8 cellular contexts compared by ENCODE assay signal in genomic region chr1:226737819-226738420, GRCh38. TPM values are rescaled to one million over a fixed set of nuclear protein-coding genes. Genes with fewer than 3 reads are reported as not detected.
DNase-seq lines count a peak whose midpoint lies in the region; ATAC-seq and TF ChIP-seq lines count a peak whose summit lies in the region.

No MANE protein-coding gene starts in this region.

- H3K36me3 ChIP-seq in BE2C: no peaks in the 10 kb centered on the region

- H3K27me3 Mint-ChIP-seq in activated CD4-positive, alpha-beta T cell treated with anti-CD3 and anti-CD28 coated beads, Interleukin-2, amount 10 ng/mL, durations not matched to agents 7 days and 5 days: no peaks in the 10 kb centered on the region
- H3K27me3 Mint-ChIP-seq in effector memory CD8-positive, alpha-beta T cell: no peaks in the 10 kb centered on the region
- H3K27me3 Mint-ChIP-seq in stimulated activated naive CD8-positive, alpha-beta T cell treated with anti-CD3 and anti-CD28 coated beads, Interleukin-15, amount 100 ng/mL, for 72 hours: no peaks in the 10 kb centered on the region

- peaks cover 2% of the 10 kb centered on the region; the same call in 1 of the 2 replicates for H3K9me3 ChIP-seq in BE2C

- no peaks in the 10 kb centered on the region for H3K4me1 ChIP-seq in BE2C

- H3K4me3 Mint-ChIP-seq in activated CD4-positive, alpha-beta T cell treated with anti-CD3 and anti-CD28 coated beads, Interleukin-2, amount 10 ng/mL, durations not matched to agents 7 days and 5 days: peak overlapping the region; percentile 87
- peak overlapping the region; percentile 87 to 97 for H3K4me3 Mint-ChIP-seq in effector memory CD8-positive, alpha-beta T cell
- H3K4me3 Mint-ChIP-seq in stimulated activated naive CD8-positive, alpha-beta T cell treated with anti-CD3 and anti-CD28 coated beads, Interleukin-15, amount 100 ng/mL, for 72 hours: peak overlapping the region; percentile 78 to 91

- H3K36me3 Mint-ChIP-seq in activated CD4-positive, alpha-beta T cell treated with anti-CD3 and anti-CD28 coated beads, Interleukin-2, amount 10 ng/mL, durations not matched to agents 7 days and 5 days (ENCODE audit: low read depth): peaks cover 44% of the 10 kb centered on the region
- H3K36me3 Mint-ChIP-seq in effector memory CD8-positive, alpha-beta T cell (ENCODE audit: insufficient read depth): peaks cover 60% of the 10 kb centered on the region

- H3K4me3 ChIP-seq in BE2C (ENCODE audit: low read depth, low read length): peak overlapping the region; percentile 65

- peak; percentile 18 for ATAC-seq in GM19328 (IDR thresholded peaks at IDR 0.05; ENCODE audit: unreplicated experiment)
- peak; percentile 26 for ATAC-seq in effector memory CD8-positive, alpha-beta T cell (replicated peaks)
- peak; percentile 50 for ATAC-seq in stimulated activated naive CD8-positive, alpha-beta T cell treated with anti-CD3 and anti-CD28 coated beads, Interleukin-15, amount 100 ng/mL, for 72 hours

- POLR2A ChIA-PET in activated CD4-positive, alpha-beta T cell treated with anti-CD3 and anti-CD28 coated beads, Interleukin-2, amount 10 ng/mL, durations not matched to agents 7 days and 5 days (lab: Charles Lee): no interaction called here

- peaks cover 2% of the 10 kb centered on the region for H3K9me3 Mint-ChIP-seq in activated CD4-positive, alpha-beta T cell treated with anti-CD3 and anti-CD28 coated beads, Interleukin-2, amount 10 ng/mL, durations not matched to agents 7 days and 5 days
- no peaks in the 10 kb centered on the region for H3K9me3 Mint-ChIP-seq in effector memory CD8-positive, alpha-beta T cell
- no peaks in the 10 kb centered on the region for H3K9me3 Mint-ChIP-seq in stimulated activated naive CD8-positive, alpha-beta T cell treated with anti-CD3 and anti-CD28 coated beads, Interleukin-15, amount 100 ng/mL, for 72 hours

- TF ChIP-seq CTCF in BE2C (IDR thresholded peaks at IDR 0.05; ENCODE audit: low read depth, low read length): no peak

- peaks cover 54% of the 10 kb centered on the region for H3K27me3 ChIP-seq in BE2C

- H3K4me1 Mint-ChIP-seq in activated CD4-positive, alpha-beta T cell treated with anti-CD3 and anti-CD28 coated beads, Interleukin-2, amount 10 ng/mL, durations not matched to agents 7 days and 5 days: peaks cover 47% of the 10 kb centered on the region
- H3K4me1 Mint-ChIP-seq in effector memory CD8-positive, alpha-beta T cell (ENCODE audit: low read depth in 2 of 2): peaks cover 33 to 38% of the 10 kb centered on the region in 2 donors
- peaks cover 32% of the 10 kb centered on the region for H3K4me1 Mint-ChIP-seq in stimulated activated naive CD8-positive, alpha-beta T cell treated with anti-CD3 and anti-CD28 coated beads, Interleukin-15, amount 100 ng/mL, for 72 hours

- DNase-seq in BE2C: peak; percentile 46
- DNase-seq in LoVo (ENCODE audit: low spot score): peak; percentile 41
- no peak for DNase-seq in activated CD4-positive, alpha-beta T cell treated with anti-CD3 and anti-CD28 coated beads, Interleukin-2, amount 10 ng/mL, durations not matched to agents 7 days and 5 days
- peak; percentile 29 to 49 (median 32) for DNase-seq in effector memory CD8-positive, alpha-beta T cell
- DNase-seq in medulla oblongata (ENCODE audit: extremely low spot score): peak; percentile 57
- peak; percentile 61 to 64 for DNase-seq in stimulated activated naive CD8-positive, alpha-beta T cell treated with anti-CD3 and anti-CD28 coated beads, Interleukin-15, amount 100 ng/mL, for 72 hours
- DNase-seq in NCI-H1436 (lab: John Stamatoyannopoulos, UW): no peak

- peak overlapping the region; percentile 82 for H3K27ac Mint-ChIP-seq in activated CD4-positive, alpha-beta T cell treated with anti-CD3 and anti-CD28 coated beads, Interleukin-2, amount 10 ng/mL, durations not matched to agents 7 days and 5 days
- peak overlapping the region; percentile 89 to 93 for H3K27ac Mint-ChIP-seq in effector memory CD8-positive, alpha-beta T cell
- peak overlapping the region; percentile 84 to 85 for H3K27ac Mint-ChIP-seq in stimulated activated naive CD8-positive, alpha-beta T cell treated with anti-CD3 and anti-CD28 coated beads, Interleukin-15, amount 100 ng/mL, for 72 hours

- CTCF ChIA-PET in activated CD4-positive, alpha-beta T cell treated with anti-CD3 and anti-CD28 coated beads, Interleukin-2, amount 10 ng/mL, durations not matched to agents 7 days and 5 days (lab: Charles Lee): interaction anchor here (1.0 to 1.8 kb wide), 3 partner anchors 8 to 31 kb away, joined by 4 to 8 read pairs (median 6); no protein-coding TSS in a partner anchor

RNA-seq across cellular contexts. Expression of gene ITPKB, which starts 1.2 kb away (rescaled TPM):
- 0.25 TPM for polyA plus RNA-seq in BE2C (2012; ENCODE audit: insufficient read depth, insufficient read length, low read depth)
- 10 to 100 TPM; 61.1 to 64.0 TPM for total RNA-seq in activated CD4-positive, alpha-beta T cell treated with anti-CD3 and anti-CD28 coated beads, Interleukin-2, amount 10 ng/mL, durations not matched to agents 7 days and 5 days

Comparison
In these comparisons a context has a peak if more than half of its experiments do, and no peak if none do; other contexts are left out.
1. DNase-seq: peak in BE2C (single experiment), LoVo (single experiment), effector memory CD8-positive, alpha-beta T cell (3 of 3), medulla oblongata (single experiment) and stimulated activated naive CD8-positive, alpha-beta T cell treated with anti-CD3 and anti-CD28 coated beads, Interleukin-15, amount 100 ng/mL, for 72 hours (2 of 2); none in activated CD4-positive, alpha-beta T cell treated with anti-CD3 and anti-CD28 coated beads, Interleukin-2, amount 10 ng/mL, durations not matched to agents 7 days and 5 days (single experiment) and NCI-H1436 (single experiment).
2. Peak in every context shown above with its lines, with median percentiles within 50 percentile points of each other: ATAC-seq, H3K27ac Mint-ChIP-seq and H3K4me3 Mint-ChIP-seq.